ENCODE assay signal across 8 cellular contexts in genomic region chr9:99822596-99823391, GRCh38. TPM values are rescaled to one million over a fixed set of nuclear protein-coding genes. Genes with fewer than 3 reads are reported as not detected.
DNase-seq lines count a peak whose midpoint lies in the region; ATAC-seq, FAIRE-seq and TF ChIP-seq lines count a peak whose summit lies in the region.

No MANE protein-coding gene starts in this region.

- no peaks in the 10 kb centered on the region for H3K36me3 ChIP-seq in NT2/D1 (ENCODE audit: insufficient read depth, insufficient read length, low read length)
- H3K36me3 ChIP-seq in neural progenitor cell = no peaks in the 10 kb centered on the region
- H3K36me3 ChIP-seq in uterus = no peaks in the 10 kb centered on the region

- TF ChIP-seq POLR2A in A549 (IDR thresholded peaks at IDR 0.05; ENCODE audit: low read length) (no peak), uterus (IDR thresholded peaks at IDR 0.05) (no peak)

- POLR2A ChIA-PET in A549 (lab: Yijun Ruan, JAX) = interaction anchor here (1.2 kb wide), 1 partner anchor 8 kb away, joined by 7 read pairs; no protein-coding TSS in a partner anchor

- intact Hi-C loops in activated T-helper 2 cell treated with anti-CD3 and anti-CD28 coated beads, Interferon-gamma antibody, Interleukin-2, Interleukin-4, amounts not matched to agents 10 μg/mL and 5 μg/mL and 100 μg/mL, durations not matched to agents 14 hours and 24 hours and 36 hours (cut with micrococcal nuclease) = loop anchor here (5.0 to 10.0 kb wide), 10 partner anchors 50 to 765 kb away; partner anchors contain the start of genes ERP44, INVS and TGFBR1
- intact Hi-C loops in uterus (cut with DNase I; ENCODE audit: low total_unique reads) = loop anchor here (10.0 kb wide), 1 partner anchor 592 kb away; no protein-coding TSS in a partner anchor

- peaks cover 12% of the 10 kb centered on the region; the same call in 2 of the 3 replicates for H3K4me1 ChIP-seq in A549
- peaks cover 3% of the 10 kb centered on the region for H3K4me1 ChIP-seq in NT2/D1 (ENCODE audit: insufficient read depth, insufficient read length)
- H3K4me1 ChIP-seq in neural progenitor cell = peaks cover 33% of the 10 kb centered on the region
- peaks cover 7 to 12% of the 10 kb centered on the region in 2 donors for H3K4me1 ChIP-seq in uterus

- 6% methylated on average over 38 of the region's 49 CpGs for WGBS in A549 (ENCODE audit: missing lambda C conversion rate)

- TF ChIP-seq RAD21 in A549 (conservative IDR thresholded peaks at IDR 0.05 in 1 of 2, IDR thresholded peaks at IDR 0.05 in 1 of 2) = no peak

- peaks cover 66% of the 10 kb centered on the region for H3F3A ChIP-seq in neural progenitor cell (ENCODE audit: low read depth)

- H4K20me1 ChIP-seq in neural progenitor cell (ENCODE audit: low read depth) = peaks cover 46% of the 10 kb centered on the region

- peak; percentile 43 to 62 for DNase-seq in A549 (ENCODE audit: low read depth in 1 of 2, low spot score in 1 of 2)
- peak; percentile 54 for DNase-seq in GM13977 (ENCODE audit: low spot score)
- no peak for DNase-seq in NT2/D1 (ENCODE audit: low read depth, low spot score)
- DNase-seq in activated T-helper 2 cell treated with anti-CD3 and anti-CD28 coated beads, Interferon-gamma antibody, Interleukin-2, Interleukin-4, amounts not matched to agents 10 μg/mL and 5 μg/mL and 100 μg/mL, durations not matched to agents 14 hours and 24 hours and 36 hours (ENCODE audit: low spot score) = peak; percentile 43
- DNase-seq in fibroblast of the aortic adventitia (ENCODE audit: low read depth) = peak; percentile 63
- peak; percentile 82 for DNase-seq in neural progenitor cell (ENCODE audit: low spot score)
- peak; percentile 37 to 38 for DNase-seq in uterus

- in situ Hi-C loops in GM13977 (cut with MboI; ENCODE audit: low pct_unique_long_range_greater_than_20kb, low sequenced_read_pairs, unreplicated experiment) = loop anchor here (25.0 kb wide), 2 partner anchors 490 to 635 kb away; no protein-coding TSS in a partner anchor

- peak overlapping the region; percentile 87 for H3K27ac Mint-ChIP-seq in activated T-helper 2 cell treated with anti-CD3 and anti-CD28 coated beads, Interferon-gamma antibody, Interleukin-2, Interleukin-4, amounts not matched to agents 10 μg/mL and 5 μg/mL and 100 μg/mL, durations not matched to agents 14 hours and 24 hours and 36 hours
- H3K27ac Mint-ChIP-seq in neural progenitor cell = peak overlapping the region; percentile 81

- H3K4me2 ChIP-seq in A549 (peak overlapping the region; percentile 83), neural progenitor cell (peak overlapping the region; percentile 95)

- peaks cover 58% of the 10 kb centered on the region for H3K36me3 Mint-ChIP-seq in activated T-helper 2 cell treated with anti-CD3 and anti-CD28 coated beads, Interferon-gamma antibody, Interleukin-2, Interleukin-4, amounts not matched to agents 10 μg/mL and 5 μg/mL and 100 μg/mL, durations not matched to agents 14 hours and 24 hours and 36 hours (ENCODE audit: low read depth)
- no peaks in the 10 kb centered on the region for H3K36me3 Mint-ChIP-seq in neural progenitor cell

- H3K27ac ChIP-seq in A549 (peak overlapping the region; percentile 64 to 97; a peak in 5 of 6 replicates), neural progenitor cell (no peak overlapping the region), uterus (peak overlapping the region; percentile 96 to 99)

- H3K27me3 ChIP-seq in NT2/D1 (ENCODE audit: insufficient read depth, insufficient read length) (peaks cover 76% of the 10 kb centered on the region), neural progenitor cell (peaks cover 71% of the 10 kb centered on the region), uterus (no peaks in the 10 kb centered on the region)

- H3K9me3 Mint-ChIP-seq in activated T-helper 2 cell treated with anti-CD3 and anti-CD28 coated beads, Interferon-gamma antibody, Interleukin-2, Interleukin-4, amounts not matched to agents 10 μg/mL and 5 μg/mL and 100 μg/mL, durations not matched to agents 14 hours and 24 hours and 36 hours = no peaks in the 10 kb centered on the region
- peaks cover 1% of the 10 kb centered on the region for H3K9me3 Mint-ChIP-seq in neural progenitor cell

- H3K4me3 Mint-ChIP-seq in activated T-helper 2 cell treated with anti-CD3 and anti-CD28 coated beads, Interferon-gamma antibody, Interleukin-2, Interleukin-4, amounts not matched to agents 10 μg/mL and 5 μg/mL and 100 μg/mL, durations not matched to agents 14 hours and 24 hours and 36 hours (ENCODE audit: low read depth) = peak overlapping the region; percentile 100
- H3K4me3 Mint-ChIP-seq in neural progenitor cell = peak overlapping the region; percentile 86

- peaks cover under 1% of the 10 kb centered on the region for H3K27me3 Mint-ChIP-seq in activated T-helper 2 cell treated with anti-CD3 and anti-CD28 coated beads, Interferon-gamma antibody, Interleukin-2, Interleukin-4, amounts not matched to agents 10 μg/mL and 5 μg/mL and 100 μg/mL, durations not matched to agents 14 hours and 24 hours and 36 hours (ENCODE audit: low read depth)
- peaks cover 46% of the 10 kb centered on the region for H3K27me3 Mint-ChIP-seq in neural progenitor cell (ENCODE audit: insufficient read depth, low read depth)

- TF ChIP-seq CTCF in A549 (IDR thresholded peaks at IDR 0.05) (no peak), GM13977 (IDR thresholded peaks at IDR 0.05; ENCODE audit: extremely low read depth, insufficient read depth, missing control alignments) (no peak), fibroblast of the aortic adventitia (IDR thresholded peaks at IDR 0.05; ENCODE audit: insufficient read depth, low read length) (peak; percentile 8), neural progenitor cell (IDR thresholded peaks at IDR 0.05) (no peak), uterus (IDR thresholded peaks at IDR 0.05) (peak in 1 of 4 experiments; percentile 13)

- H3K4me3 ChIP-seq in A549 (peak overlapping the region; percentile 67), NT2/D1 (ENCODE audit: insufficient read length, low read depth) (peak overlapping the region; percentile 82), fibroblast of the aortic adventitia (ENCODE audit: low read depth, low read length) (peak overlapping the region; percentile 90), neural progenitor cell (peak overlapping the region; percentile 93), uterus (peak overlapping the region; percentile 57 to 81)

- peaks cover 15% of the 10 kb centered on the region for H3K79me2 ChIP-seq in neural progenitor cell (ENCODE audit: low read depth)

- no peak overlapping the region for H2AFZ ChIP-seq in neural progenitor cell (replicated peaks)

- no peak for FAIRE-seq in A549 (lab: Jason Lieb, UNC)

- H3K9me3 ChIP-seq in A549 = no peaks in the 10 kb centered on the region
- no peaks in the 10 kb centered on the region for H3K9me3 ChIP-seq in NT2/D1 (ENCODE audit: insufficient read depth, low read length)
- H3K9me3 ChIP-seq in neural progenitor cell (ENCODE audit: low read depth) = no peaks in the 10 kb centered on the region
- no peaks in the 10 kb centered on the region for H3K9me3 ChIP-seq in uterus

- ATAC-seq in A549 (0 out of 6 replicates have a peak, but pooled peaks of 1 of the 2 experiments have one; percentile 2), HG02970 (IDR thresholded peaks at IDR 0.05; ENCODE audit: low FRiP score, unreplicated experiment) (no peak)

- H3K9ac ChIP-seq in NT2/D1 (ENCODE audit: insufficient read length, low read depth) (peak overlapping the region; percentile 79), neural progenitor cell (no peak overlapping the region)

- TF ChIP-seq EP300 in A549 (IDR thresholded peaks at IDR 0.05) = no peak

- CTCF ChIA-PET in A549 (lab: Yijun Ruan, JAX) = interaction anchor here (0.7 to 1.3 kb wide), 6 partner anchors 12 to 638 kb away, joined by 3 to 4 read pairs (median 3); no protein-coding TSS in a partner anchor

- H3K4me1 Mint-ChIP-seq in activated T-helper 2 cell treated with anti-CD3 and anti-CD28 coated beads, Interferon-gamma antibody, Interleukin-2, Interleukin-4, amounts not matched to agents 10 μg/mL and 5 μg/mL and 100 μg/mL, durations not matched to agents 14 hours and 24 hours and 36 hours (ENCODE audit: low read depth) = peaks cover 42% of the 10 kb centered on the region
- peaks cover 41% of the 10 kb centered on the region for H3K4me1 Mint-ChIP-seq in neural progenitor cell

TF ChIP-seq in A549, 52 proteins besides CTCF, POLR2A, EP300 and RAD21 (continues in another document):
- TF ChIP-seq RNF2 (IDR thresholded peaks at IDR 0.05; ENCODE audit: borderline replicate concordance, low read depth) (no peak), HEYL (CRISPR knock-in tag; IDR thresholded peaks at IDR 0.05) (no peak), FOSB (CRISPR knock-in tag; IDR thresholded peaks at IDR 0.05) (no peak), CBX8 (IDR thresholded peaks at IDR 0.05) (no peak), JUN (IDR thresholded peaks at IDR 0.05) (no peak), SREBF2 (IDR thresholded peaks at IDR 0.05) (no peak), ZNF302 (CRISPR knock-in tag; IDR thresholded peaks at IDR 0.05) (no peak), CBX2 (IDR thresholded peaks at IDR 0.05; ENCODE audit: borderline replicate concordance, low read depth) (no peak), MAFK (IDR thresholded peaks at IDR 0.05; ENCODE audit: partially characterized antibody) (no peak), USF2 (IDR thresholded peaks at IDR 0.05) (no peak)

RNA-seq across cellular contexts. Expression of gene NR4A3, which starts 1.1 kb away (rescaled TPM):
- polyA plus RNA-seq in A549 (2011; rRNA removed) (1.6 and 1.8 TPM in 2 replicates), A549 (2017; fragmentation: RNase III; extraction: RNeasy Plus Mini Kit Qiagen cat#74134 plus additional on column Dnase treatment) (1.4 to 2.0 TPM (median 1.7 TPM) in 3 replicates)
- 0.99 and 2.6 TPM in 2 replicates for polyA plus RNA-seq in A549 (2012; cell fraction: cytosol; rRNA removed)
- polyA plus RNA-seq in A549 (2012; cell fraction: nucleus; rRNA removed) = 4.2 and 4.3 TPM in 2 replicates
- polyA minus RNA-seq in A549 (2011; rRNA and poly(A)+ RNA removed) = 3.8 and 8.5 TPM in 2 replicates
- 161 and 169 TPM in 2 replicates for total RNA-seq in activated T-helper 2 cell treated with anti-CD3 and anti-CD28 coated beads, Interferon-gamma antibody, Interleukin-2, Interleukin-4, amounts not matched to agents 10 μg/mL and 5 μg/mL and 100 μg/mL, durations not matched to agents 14 hours and 24 hours and 36 hours
- total RNA-seq in fibroblast of the aortic adventitia (ENCODE audit: low replicate concordance) (1.1 and 1.5 TPM in 2 replicates), neural progenitor cell (ENCODE audit: low replicate concordance) (0.26 and 0.59 TPM in 2 replicates), uterus (1 to 10 TPM in 3 of 4 donors, under 1 TPM in 1; under 0.01 to 5.5 (median 2.0) TPM)

Comparison
In these comparisons a context has a peak if more than half of its experiments do, and no peak if none do; other contexts are left out.
1. RNA of gene NR4A3, which starts 1.1 kb away (total RNA-seq): 161 to 169 TPM in activated T-helper 2 cell treated with anti-CD3 and anti-CD28 coated beads, Interferon-gamma antibody, Interleukin-2, Interleukin-4, amounts not matched to agents 10 μg/mL and 5 μg/mL and 100 μg/mL, durations not matched to agents 14 hours and 24 hours and 36 hours; under 0.01 to 5.5 TPM in uterus, 1.1 to 1.5 TPM in fibroblast of the aortic adventitia and 0.26 to 0.59 TPM in neural progenitor cell; every median in the first group is over 10 times any median in the second.
2. Peak in every context shown above with its lines, with median percentiles within 50 percentile points of each other: H3K4me3 ChIP-seq.